24 cellular contexts compared by ENCODE assay signal in genomic region chr6:112933947-112934346, GRCh38.
A peak's percentile ranks its signal among the peaks of the same experiment; 100 is the strongest.
DNase-seq lines count a peak whose midpoint lies in the region; ATAC-seq and TF ChIP-seq lines count a peak whose summit lies in the region.
"Had no signal": no experiment of that assay in that cellular context is flagged by ENCODE, and none has a peak within 500 bp of the region (broad histone marks: within the 10 kb centered on the region; RNA-seq: fewer than 3 reads in every experiment).

No MANE protein-coding gene starts in this region.

- H3K4me1 ChIP-seq in smooth muscle cell (ENCODE audit: low read depth), result peaks cover 24% of the 10 kb centered on the region
- H3K4me1 ChIP-seq: BLaER1 had no signal

- peaks cover 7% of the 10 kb centered on the region for H3K36me3 ChIP-seq in smooth muscle cell (ENCODE audit: low read depth)
- H3K36me3 ChIP-seq: BLaER1 had no signal

- H3K27ac ChIP-seq in smooth muscle cell (ENCODE audit: low read depth), result peak overlapping the region; percentile 46
- H3K27ac ChIP-seq: BLaER1, HL-60 had no signal

- DNase-seq in ELR (ENCODE audit: low read depth) (peak; percentile 22), amniotic epithelial cell (ENCODE audit: low read depth) (peak; percentile 27), fibroblast of mammary gland (ENCODE audit: low read depth) (peak; percentile 50), smooth muscle cell (lab: John Stamatoyannopoulos, UW; ENCODE audit: unreplicated experiment) (no peak), epidermal melanocyte (ENCODE audit: insufficient read length, low spot score) (no peak)
- no peak for DNase-seq in NK-92 treated with Interleukin-12 subunit alpha and Interleukin-12 subunit beta, amount 100 ng/mL, for 24 hours (lab: John Stamatoyannopoulos, UW)
- DNase-seq: CD4-positive, alpha-beta T cell; COR-L47; DMS 273 treated with DMSO at 0.1 percent for 48 hours; DMS79 treated with DMSO at 0.1 percent for 48 hours; HCEC 1CT; KG1; MV-4-11; NCI-H1105 treated with DMSO at 0.1 percent for 48 hours; NCI-H2081; NCI-H2171; NCI-H345; NCI-H524; NCI-H774; Right ventricle myocardium superior had no signal

- H3K9ac ChIP-seq in smooth muscle cell (ENCODE audit: low read depth), result no peak overlapping the region
- H3K9ac ChIP-seq: BLaER1 had no signal

- peak overlapping the region; percentile 9 for H2AFZ ChIP-seq in smooth muscle cell (ENCODE audit: low read depth)
- H2AFZ ChIP-seq: GM23338 had no signal

- H3K79me2 ChIP-seq in smooth muscle cell (ENCODE audit: low read depth), result no peaks in the 10 kb centered on the region

- peaks cover 5% of the 10 kb centered on the region for H3F3A ChIP-seq in smooth muscle cell (ENCODE audit: low read depth)

- H3K4me3 ChIP-seq in fibroblast of mammary gland (ENCODE audit: control insufficient read depth, low read depth, low read length), result no peak overlapping the region
- H3K4me3 ChIP-seq in smooth muscle cell, result no peak overlapping the region
- H3K4me3 ChIP-seq: BLaER1, GM23338 had no signal

- no peaks in the 10 kb centered on the region for H3K27me3 ChIP-seq in smooth muscle cell (ENCODE audit: low read depth)
- H3K27me3 ChIP-seq: BLaER1 had no signal

- H3K4me2 ChIP-seq in smooth muscle cell, result peak overlapping the region; percentile 18
- H3K4me2 ChIP-seq: BLaER1 had no signal

- ATAC-seq in HG02884 (IDR thresholded peaks at IDR 0.05; ENCODE audit: unreplicated experiment), result no peak

- no peaks in the 10 kb centered on the region for H4K20me1 ChIP-seq in smooth muscle cell (ENCODE audit: low read depth)
- H4K20me1 ChIP-seq: BLaER1 had no signal

- H3K9me3 ChIP-seq in smooth muscle cell (replicated peaks; ENCODE audit: low read depth), result no peaks in the 10 kb centered on the region
- H3K9me3 ChIP-seq: BLaER1 had no signal

- TF ChIP-seq CTCF in fibroblast of mammary gland (conservative IDR thresholded peaks at IDR 0.05; ENCODE audit: control insufficient read depth, insufficient read depth, low read depth, low read length) (no peak), smooth muscle cell (IDR thresholded peaks at IDR 0.05; ENCODE audit: borderline replicate concordance, insufficient read depth, poor library complexity, severe bottlenecking) (no peak)

Comparison
In these comparisons a context has a peak if more than half of its experiments do, and no peak if none do; other contexts are left out.
1. DNase-seq: peak in ELR (single experiment), amniotic epithelial cell (single experiment) and fibroblast of mammary gland (single experiment); none in smooth muscle cell (single experiment), epidermal melanocyte (single experiment) and NK-92 treated with Interleukin-12 subunit alpha and Interleukin-12 subunit beta, amount 100 ng/mL, for 24 hours (single experiment).